Comparison of ENCODE assay signal across 8 cellular contexts in genomic region chr7:38318803-38319416, GRCh38.
DNase-seq lines count a peak whose midpoint lies in the region; ATAC-seq, FAIRE-seq and TF ChIP-seq lines count a peak whose summit lies in the region.

No MANE protein-coding gene starts in this region.

- H3K36me3 ChIP-seq in NT2/D1 (ENCODE audit: insufficient read depth, insufficient read length, low read length) (no peaks in the 10 kb centered on the region), K562 (ENCODE audit: control insufficient read depth, insufficient read depth, low read length) (no peaks in the 10 kb centered on the region), keratinocyte (ENCODE audit: control insufficient read depth in 2 of 2, extremely low read depth in 1 of 2, insufficient read depth in 2 of 2, low read length in 2 of 2) (no peaks in the 10 kb centered on the region), transverse colon (no peaks in the 10 kb centered on the region)

- TF ChIP-seq CTCF in K562 (IDR thresholded peaks at IDR 0.05 in 2 of 3, conservative IDR thresholded peaks at IDR 0.05 in 1 of 3; ENCODE audit: insufficient read depth in 2 of 3, low read depth in 1 of 3, low read length in 3 of 3): peak; percentile 59 to 82 (median 63)
- peak; percentile 50 to 75 (median 71) for TF ChIP-seq CTCF in keratinocyte (optimal IDR thresholded peaks at IDR 0.05 in 1 of 3, IDR thresholded peaks at IDR 0.05 in 1 of 3, conservative IDR thresholded peaks at IDR 0.05 in 1 of 3; ENCODE audit: extremely low read depth in 1 of 3, insufficient read depth in 2 of 3, low read length in 3 of 3)
- TF ChIP-seq CTCF in transverse colon (IDR thresholded peaks at IDR 0.05): peak; percentile 21 to 40 (median 36)

- no peak overlapping the region for H2AFZ ChIP-seq in K562 (ENCODE audit: low read depth, low read length)
- H2AFZ ChIP-seq in keratinocyte (ENCODE audit: control insufficient read depth, low read length): no peak overlapping the region

- no peaks in the 10 kb centered on the region for H3K9me3 ChIP-seq in NT2/D1 (ENCODE audit: insufficient read depth, low read length)
- no peaks in the 10 kb centered on the region for H3K9me3 ChIP-seq in K562 (replicated peaks; ENCODE audit: control insufficient read depth, insufficient read depth, low read depth, low read length)
- H3K9me3 ChIP-seq in keratinocyte (ENCODE audit: control insufficient read depth, low read depth, low read length): no peaks in the 10 kb centered on the region
- H3K9me3 ChIP-seq in transverse colon: no peaks in the 10 kb centered on the region

- 0% methylated on average over 4 of the region's 4 CpGs for WGBS in K562 (ENCODE audit: insufficient coverage, low coverage, missing lambda C conversion rate)
- WGBS in transverse colon (ENCODE audit: low coverage in 1 of 2), 2 donors: 10 to 14% methylated on average over 4 of the region's 4 CpGs

- H3K4me2 ChIP-seq in K562 (ENCODE audit: insufficient read depth, low read length) (no peak overlapping the region), keratinocyte (ENCODE audit: control insufficient read depth, extremely low read depth, insufficient read depth, low read depth, low read length) (no peak overlapping the region)

- BruUV-seq in K562 (replicated peaks; lab: Mats Ljungman, UMichigan): no TSS peak

- H3K9ac ChIP-seq in NT2/D1 (ENCODE audit: insufficient read length, low read depth): no peak overlapping the region
- no peak overlapping the region for H3K9ac ChIP-seq in K562 (ENCODE audit: insufficient read depth in 1 of 2, low read depth in 2 of 2, low read length in 2 of 2)
- H3K9ac ChIP-seq in keratinocyte (ENCODE audit: control insufficient read depth, extremely low read depth, insufficient read depth, low read length): no peak overlapping the region

- dilution Hi-C loops in keratinocyte (cut with MboI; ENCODE audit: extremely low pct_ligation_motif_present, low sequenced_read_pairs): no loop called here

- TF ChIP-seq EP300 in K562 (IDR thresholded peaks at IDR 0.05; ENCODE audit: low read length) (no peak), transverse colon (IDR thresholded peaks at IDR 0.05; ENCODE audit: low read depth) (no peak)

- H3K4me3 ChIP-seq in NT2/D1 (ENCODE audit: insufficient read length, low read depth) (no peak overlapping the region), K562 (no peak overlapping the region), keratinocyte (ENCODE audit: control insufficient read depth in 2 of 3, extremely low read depth in 1 of 3, insufficient read depth in 2 of 3, low read depth in 1 of 3, low read length in 3 of 3) (no peak overlapping the region), transverse colon (no peak overlapping the region)

- TF ChIP-seq RAD21 in K562 (CRISPR knock-in tag; conservative IDR thresholded peaks at IDR 0.05 in 1 of 2, IDR thresholded peaks at IDR 0.05 in 1 of 2): peak; percentile 79 to 91

- ATAC-seq in GM19467 (IDR thresholded peaks at IDR 0.05; ENCODE audit: unreplicated experiment) (peak; percentile 64), K562 (peak; percentile 92)

- H3K79me2 ChIP-seq in K562 (ENCODE audit: control insufficient read depth, insufficient read depth, low read length) (no peaks in the 10 kb centered on the region), keratinocyte (ENCODE audit: control insufficient read depth, insufficient read depth, low read length) (no peaks in the 10 kb centered on the region)

- H3K27me3 ChIP-seq in NT2/D1 (ENCODE audit: insufficient read depth, insufficient read length) (no peaks in the 10 kb centered on the region), K562 (ENCODE audit: control insufficient read depth in 2 of 2, insufficient read depth in 2 of 2, low read length in 2 of 2) (0 out of 5 replicates have a peak, but pooled peaks cover 0 to 5% of the 10 kb centered on the region in 2 experiments), keratinocyte (ENCODE audit: control insufficient read depth, extremely low read depth, insufficient read depth, low read length) (no peaks in the 10 kb centered on the region), transverse colon (no peaks in the 10 kb centered on the region)

- FAIRE-seq in HTR-8/SVneo (lab: Jason Lieb, UNC) (peak; percentile 20), K562 (lab: Jason Lieb, UNC) (peak; percentile 87), keratinocyte (lab: Jason Lieb, UNC) (no peak)

- in situ Hi-C loops in K562 (cut with MboI): no loop called here
- in situ Hi-C loops in transverse colon (cut with MboI; ENCODE audit: low pct_ligation_motif_present in 1 of 4, low pct_unique_long_range_greater_than_20kb in 1 of 4, low sequenced_read_pairs in 3 of 4): no loop called here

- DNase-seq in DMS53 (lab: John Stamatoyannopoulos, UW) (peak; percentile 83), HTR-8/SVneo (ENCODE audit: insufficient read length, low spot score) (peak; percentile 69), NT2/D1 (ENCODE audit: low read depth, low spot score) (peak; percentile 93), K562 (ENCODE audit: extremely low read depth in 1 of 4, low spot score in 3 of 4) (peak in 3 of 4 experiments; percentile 30 to 66 (median 55)), keratinocyte (ENCODE audit: low read depth, low spot score) (peak; percentile 17), transverse colon (peak; percentile 27)
- no peak for DNase-seq in effector CD8-positive, alpha-beta T cell (lab: John Stamatoyannopoulos, UW)

- CTCF ChIA-PET in K562 (lab: Yijun Ruan, JAX; ENCODE audit: low intra/inter-chr PET ratio): interaction anchor here (0.8 to 1.8 kb wide), 4 partner anchors 104 to 418 kb away, joined by 3 to 12 read pairs (median 9); no protein-coding TSS in a partner anchor

- TF ChIP-seq POLR2A in K562 (conservative IDR thresholded peaks at IDR 0.05) (no peak), transverse colon (IDR thresholded peaks at IDR 0.05) (no peak)

- intact Hi-C loops in K562 (cut with micrococcal nuclease): loop anchor here (1.0 to 5.0 kb wide), 4 partner anchors 96 to 417 kb away; no protein-coding TSS in a partner anchor
- intact Hi-C loops in transverse colon (cut with DNase I; ENCODE audit: low total_unique reads): no loop called here

- H3K4me1 ChIP-seq in NT2/D1 (ENCODE audit: insufficient read depth, insufficient read length) (no peaks in the 10 kb centered on the region), K562 (replicated peaks in 1 of 2; ENCODE audit: control insufficient read depth in 2 of 2, insufficient read depth in 2 of 2, low read length in 2 of 2) (no peaks in the 10 kb centered on the region; a peak in 1 of 5 replicates), keratinocyte (ENCODE audit: control insufficient read depth, extremely low read depth, insufficient read depth, low read length) (no peaks in the 10 kb centered on the region), transverse colon (peaks cover 0 to 3% (median 0%) of the 10 kb centered on the region in 4 donors)

- POLR2A ChIA-PET in K562 (lab: Yijun Ruan, JAX): interaction anchor here (0.6 to 2.2 kb wide), 4 partner anchors 12 to 313 kb away, joined by 3 to 11 read pairs (median 4); no protein-coding TSS in a partner anchor

- H3K9me1 ChIP-seq in K562 (ENCODE audit: control insufficient read depth, insufficient read depth, low read length) (no peaks in the 10 kb centered on the region), keratinocyte (ENCODE audit: control insufficient read depth, extremely low read depth, insufficient read depth, low read length) (no peaks in the 10 kb centered on the region)

- H4K20me1 ChIP-seq in K562 (replicated peaks; ENCODE audit: control insufficient read depth, insufficient read depth, low read length): no peaks in the 10 kb centered on the region
- H4K20me1 ChIP-seq in keratinocyte (ENCODE audit: control insufficient read depth, extremely low read depth, insufficient read depth, low read length): no peaks in the 10 kb centered on the region

- no peak overlapping the region for H3K27ac ChIP-seq in K562 (ENCODE audit: extremely low read depth, low read depth, low read length)
- no peak overlapping the region for H3K27ac ChIP-seq in keratinocyte (ENCODE audit: control insufficient read depth, insufficient read depth, low read length)
- peak overlapping the region in 2 of 4 donors; percentile 2 to 25 for H3K27ac ChIP-seq in transverse colon

TF ChIP-seq in K562, 482 proteins besides CTCF, POLR2A, EP300 and RAD21:
- TF ChIP-seq EWSR1 (IDR thresholded peaks at IDR 0.05; ENCODE audit: borderline replicate concordance, low read depth, partially characterized antibody) (no peak), DEAF1 (CRISPR knock-in tag; IDR thresholded peaks at IDR 0.05) (peak; percentile 69), HDAC1 (IDR thresholded peaks at IDR 0.05) (no peak), ARID2 (IDR thresholded peaks at IDR 0.05) (peak; percentile 51), CTBP1 (IDR thresholded peaks at IDR 0.05; ENCODE audit: borderline replicate concordance) (0 out of 2 replicates have a peak, but pooled peaks have one; percentile 40), SMAD3 (CRISPR knock-in tag; conservative IDR thresholded peaks at IDR 0.05) (0 out of 2 replicates have a peak, but pooled peaks have one; percentile 31), FOXA3 (CRISPR knock-in tag; conservative IDR thresholded peaks at IDR 0.05 in 1 of 2, IDR thresholded peaks at IDR 0.05 in 1 of 2) (0 out of 4 replicates have a peak, but pooled peaks of 1 of the 2 experiments have one; percentile 8), BCL6 (CRISPR knock-in tag; IDR thresholded peaks at IDR 0.05) (no peak), CC2D1A (IDR thresholded peaks at IDR 0.05) (peak; percentile 30; the same call in 1 of the 2 replicates), SMC3 (conservative IDR thresholded peaks at IDR 0.05; ENCODE audit: insufficient read depth, low read depth, low read length) (peak; percentile 63), FOXK2 (conservative IDR thresholded peaks at IDR 0.05 in 1 of 2, IDR thresholded peaks at IDR 0.05 in 1 of 2; ENCODE audit: low read depth in 2 of 2) (peak; percentile 68 to 74)
